ENCODE assay signal across 23 cellular contexts in the genomic region with DNA sequence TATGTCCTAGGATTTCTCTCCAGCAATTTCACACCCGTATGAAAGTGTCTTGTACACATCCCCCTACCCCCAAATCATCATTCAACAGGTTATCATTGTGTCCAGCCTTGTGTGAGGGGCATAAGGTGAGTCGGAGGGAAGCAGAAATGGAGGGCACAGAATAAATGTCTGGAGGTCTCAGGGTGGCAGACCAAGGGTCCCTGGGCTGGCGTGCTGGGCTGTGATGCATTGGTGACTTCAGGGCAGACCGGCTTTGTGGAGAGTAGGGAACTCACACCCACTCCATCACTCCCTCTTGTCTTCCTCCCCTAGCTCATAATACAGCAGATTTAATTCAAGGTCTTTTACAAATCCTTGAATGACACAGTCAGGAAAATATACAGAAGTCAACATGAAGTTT.
A peak's percentile ranks its signal among the peaks of the same experiment; 100 is the strongest.
DNase-seq lines count a peak whose midpoint lies in the region; ATAC-seq and TF ChIP-seq lines count a peak whose summit lies in the region.
"Had no signal": no experiment of that assay in that cellular context is flagged by ENCODE, and none has a peak within 500 bp of the region (broad histone marks: within the 10 kb centered on the region; RNA-seq: fewer than 3 reads in every experiment).

No MANE protein-coding gene starts in this region.

- CTCF ChIA-PET in HEK293 (lab: Yijun Ruan, JAX), result no interaction called here
- CTCF ChIA-PET in PC-9 (lab: Charles Lee), result no interaction called here

- no peaks in the 10 kb centered on the region for H3K79me2 ChIP-seq in PC-9 (ENCODE audit: low read depth)

- no TSS peak for BruUV-seq in PC-9 (replicated peaks; lab: Mats Ljungman, UMichigan)

- H3K36me3 Mint-ChIP-seq in activated naive CD8-positive, alpha-beta T cell treated with anti-CD3 and anti-CD28 coated beads, Interleukin-2, amount 50 U/mL, for 24 hours (ENCODE audit: low read depth), result no peaks in the 10 kb centered on the region
- H3K36me3 Mint-ChIP-seq: CD14-positive monocyte; CD8-positive, alpha-beta memory T cell had no signal

- H3F3A ChIP-seq in PC-9 (ENCODE audit: insufficient read depth, low read depth), result 0 out of 2 replicates have a peak, but pooled peaks cover 5% of the 10 kb centered on the region

- H2AFZ ChIP-seq in PC-9, result no peak overlapping the region
- H2AFZ ChIP-seq: GM23338 had no signal

- no peaks in the 10 kb centered on the region for H4K20me1 ChIP-seq in PC-9 (ENCODE audit: insufficient read depth)

- intact Hi-C loops in PC-9 (cut with micrococcal nuclease; ENCODE audit: unreplicated experiment), result loop anchor here (2.0 to 5.0 kb wide), 4 partner anchors 36 to 276 kb away; partner anchors contain the start of gene PMEPA1
- intact Hi-C loops in posterior vena cava (cut with DNase I), result no loop called here

- H3K27me3 Mint-ChIP-seq in activated naive CD8-positive, alpha-beta T cell treated with anti-CD3 and anti-CD28 coated beads, Interleukin-2, amount 50 U/mL, for 24 hours, result peaks cover 32% of the 10 kb centered on the region

- H3K9me3 Mint-ChIP-seq in activated naive CD8-positive, alpha-beta T cell treated with anti-CD3 and anti-CD28 coated beads, Interleukin-2, amount 50 U/mL, for 24 hours, result no peaks in the 10 kb centered on the region
- H3K9me3 Mint-ChIP-seq: CD4-positive, alpha-beta T cell; CD8-positive, alpha-beta memory T cell; GM23338; H9; HFFc6 had no signal

- no peaks in the 10 kb centered on the region for H3K36me3 ChIP-seq in HEK293 (ENCODE audit: control insufficient read depth in 2 of 2, insufficient read depth in 1 of 2, low read length in 2 of 2)
- H3K36me3 ChIP-seq in PC-9 (ENCODE audit: low read depth), result no peaks in the 10 kb centered on the region
- H3K36me3 ChIP-seq: BLaER1 treated with 17β-estradiol and CSF1 and Interleukin-3, amounts not matched to agents 10 nM and 100 nM had no signal

- no peak for ATAC-seq in GM18867 (IDR thresholded peaks at IDR 0.05; ENCODE audit: unreplicated experiment)
- no peak for ATAC-seq in activated naive CD8-positive, alpha-beta T cell treated with anti-CD3 and anti-CD28 coated beads, Interleukin-2, amount 50 U/mL, for 24 hours
- ATAC-seq: GM12878, GM23338, HCT116 had no signal

- H3K4me1 ChIP-seq in HEK293 (ENCODE audit: control insufficient read depth, insufficient read depth, low read length) (no peaks in the 10 kb centered on the region), PC-9 (replicated peaks; ENCODE audit: insufficient read depth) (peaks cover 30% of the 10 kb centered on the region)

- H3K4me2 ChIP-seq in PC-9, result 0 out of 2 replicates have a peak overlapping the region, but pooled peaks have one; percentile 34
- H3K4me2 ChIP-seq: GM23338 had no signal

- TF ChIP-seq CTCF in HEK293 (tag by site-specific recombination; IDR thresholded peaks at IDR 0.05) (no peak), PC-9 (conservative IDR thresholded peaks at IDR 0.05) (no peak)

- POLR2A ChIA-PET in HEK293 (lab: Yijun Ruan, JAX) (no interaction called here), PC-9 (lab: Charles Lee; ENCODE audit: unreplicated experiment) (no interaction called here)

- no peak overlapping the region for H3K27ac Mint-ChIP-seq in activated naive CD8-positive, alpha-beta T cell treated with anti-CD3 and anti-CD28 coated beads, Interleukin-2, amount 50 U/mL, for 24 hours
- H3K27ac Mint-ChIP-seq: B cell; CD14-positive monocyte; CD4-positive, alpha-beta T cell; GM23338; H9 had no signal

- H3K27me3 ChIP-seq in PC-9 (ENCODE audit: insufficient read depth, low read depth), result no peaks in the 10 kb centered on the region

- no peaks in the 10 kb centered on the region for H3K9me2 ChIP-seq in PC-9 (ENCODE audit: insufficient read depth)

- no peak overlapping the region for H3K4me3 Mint-ChIP-seq in activated naive CD8-positive, alpha-beta T cell treated with anti-CD3 and anti-CD28 coated beads, Interleukin-2, amount 50 U/mL, for 24 hours
- H3K4me3 Mint-ChIP-seq: B cell; CD4-positive, alpha-beta T cell; CD8-positive, alpha-beta memory T cell; GM23338; H9; HFFc6 had no signal

- H3K4me3 ChIP-seq in HEK293 (ENCODE audit: low read depth, low read length), result no peak overlapping the region
- no peak overlapping the region for H3K4me3 ChIP-seq in PC-9
- H3K4me3 ChIP-seq: BLaER1 treated with 17β-estradiol and CSF1 and Interleukin-3, amounts not matched to agents 10 nM and 100 nM; GM12878; GM23338 had no signal

- peak; percentile 33 for DNase-seq in activated effector memory CD4-positive, alpha-beta T cell treated with anti-CD3 and anti-CD28 coated beads, Interleukin-2, amount 50 U/mL, for 16 hours
- DNase-seq in activated effector memory CD4-positive, alpha-beta T cell treated with Interleukin-2 at 50 U/mL for 16 hours, result no peak
- DNase-seq in PC-9 (no peak), posterior vena cava (ENCODE audit: low spot score) (peak; percentile 58), NCI-H524 treated with DMSO at 0.1 percent for 48 hours (lab: John Stamatoyannopoulos, UW) (no peak)
- DNase-seq in activated naive CD8-positive, alpha-beta T cell treated with anti-CD3 and anti-CD28 coated beads, Interleukin-2, amount 50 U/mL, for 24 hours, result no peak
- DNase-seq: CD4-positive, alpha-beta T cell; CD8-positive, alpha-beta memory T cell; DMS 273 treated with DMSO at 0.1 percent for 48 hours; DMS79; EL; GDM1; H9; HFFc6 had no signal

- H3K9me3 ChIP-seq in HEK293 (ENCODE audit: control insufficient read depth, insufficient read depth, low read depth, low read length), result no peaks in the 10 kb centered on the region
- no peaks in the 10 kb centered on the region for H3K9me3 ChIP-seq in PC-9 (ENCODE audit: insufficient read depth, low read depth)
- H3K9me3 ChIP-seq: BLaER1 treated with 17β-estradiol and CSF1 and Interleukin-3, amounts not matched to agents 10 nM and 100 nM had no signal

- no peaks in the 10 kb centered on the region for H3K4me1 Mint-ChIP-seq in activated naive CD8-positive, alpha-beta T cell treated with anti-CD3 and anti-CD28 coated beads, Interleukin-2, amount 50 U/mL, for 24 hours
- H3K4me1 Mint-ChIP-seq: B cell had no signal

- H3K27ac ChIP-seq in HEK293 (ENCODE audit: extremely low read depth, low read depth, low read length) (no peak overlapping the region), PC-9 (no peak overlapping the region)
- H3K27ac ChIP-seq: 22Rv1; BLaER1 treated with 17β-estradiol and CSF1 and Interleukin-3, amounts not matched to agents 10 nM and 100 nM had no signal

TF ChIP-seq in HEK293, 187 proteins besides CTCF, POLR2A, EP300 and RAD21:
- TF ChIP-seq FEZF1 (tag by site-specific recombination; IDR thresholded peaks at IDR 0.05), result no peak
- peak; percentile 43; the same call in 1 of the 2 replicates for TF ChIP-seq SCRT2 (tag by site-specific recombination; IDR thresholded peaks at IDR 0.05)

Comparison
In these comparisons a context has a peak if more than half of its experiments do, and no peak if none do; other contexts are left out.
1. DNase-seq: peak in activated effector memory CD4-positive, alpha-beta T cell treated with anti-CD3 and anti-CD28 coated beads, Interleukin-2, amount 50 U/mL, for 16 hours (single experiment) and posterior vena cava (single experiment); none in activated effector memory CD4-positive, alpha-beta T cell treated with Interleukin-2 at 50 U/mL for 16 hours (single experiment), PC-9 (0 of 2), NCI-H524 treated with DMSO at 0.1 percent for 48 hours (single experiment) and activated naive CD8-positive, alpha-beta T cell treated with anti-CD3 and anti-CD28 coated beads, Interleukin-2, amount 50 U/mL, for 24 hours (single experiment).